35 cellular contexts compared by ENCODE assay signal in genomic region chr17:63137163-63137562, GRCh38.
"Had no signal": no experiment of that assay in that cellular context is flagged by ENCODE, and none has a peak within 500 bp of the region (broad histone marks: within the 10 kb centered on the region; RNA-seq: fewer than 3 reads in every experiment).

No MANE protein-coding gene starts in this region.

- H3K27ac ChIP-seq: adrenal gland, body of pancreas, breast epithelium, coronary artery, esophagus muscularis mucosa, foreskin keratinocyte, gastrocnemius medialis, heart left ventricle, WERI-Rb-1 had no signal

- H3K36me3 Mint-ChIP-seq: activated CD4-positive, alpha-beta memory T cell treated with anti-CD3 and anti-CD28 coated beads for 36 hours; activated CD8-positive, alpha-beta memory T cell treated with anti-CD3 and anti-CD28 coated beads, Interleukin-2, amount 10 ng/mL, durations not matched to agents 7 days and 5 days; activated naive CD4-positive, alpha-beta T cell treated with anti-CD3 and anti-CD28 coated beads, Interleukin-2, amount 50 U/mL, for 24 hours; activated naive CD8-positive, alpha-beta T cell treated with anti-CD3 and anti-CD28 coated beads for 36 hours had no signal

- H3K36me3 ChIP-seq: adrenal gland, breast epithelium, esophagus muscularis mucosa, gastrocnemius medialis, heart left ventricle, WERI-Rb-1 had no signal

- H3K9me3 Mint-ChIP-seq: activated B cell treated with CpG ODN at 0.5 μM for 24 hours; activated CD4-positive, alpha-beta memory T cell treated with anti-CD3 and anti-CD28 coated beads for 36 hours; activated CD4-positive, alpha-beta T cell treated with anti-CD3 and anti-CD28 coated beads, Interleukin-2, amount 10 ng/mL, durations not matched to agents 24 days and 14 days; activated naive CD4-positive, alpha-beta T cell treated with anti-CD3 and anti-CD28 coated beads for 36 hours; activated naive CD4-positive, alpha-beta T cell treated with anti-CD3 and anti-CD28 coated beads, Interleukin-2, amount 50 U/mL, for 24 hours; activated naive CD8-positive, alpha-beta T cell treated with anti-CD3 and anti-CD28 coated beads for 36 hours; activated naive CD8-positive, alpha-beta T cell treated with anti-CD3 and anti-CD28 coated beads, Interleukin-2, amount 50 U/mL, for 24 hours; activated T-helper 1 cell treated with anti-CD3 and anti-CD28 coated beads, Interleukin-12 subunit alpha, Interleukin-12 subunit beta, Interleukin-2, Interleukin-4 antibody, amounts not matched to agents 30 ng/mL and 10 ng/mL and 1 ng/mL, durations not matched to agents 14 hours and 24 hours and 36 hours; activated T-helper 2 cell treated with anti-CD3 and anti-CD28 coated beads, Interferon-gamma antibody, Interleukin-2, Interleukin-4, amounts not matched to agents 10 μg/mL and 5 μg/mL and 100 μg/mL, durations not matched to agents 14 hours and 24 hours and 36 hours; central memory CD8-positive, alpha-beta T cell; dendritic cell treated with granulocyte-macrophage colony-stimulating factor and Interleukin-4, amounts not matched to agents 40 ng/mL and 50 ng/mL, for 4 days; effector memory CD8-positive, alpha-beta T cell; T-helper 1 cell treated with Interleukin-12 subunit alpha and Interleukin-12 subunit beta and Interleukin-4 antibody, amounts not matched to agents 30 μg/mL and 1 μg/mL, for 36 hours had no signal

- H3K4me1 Mint-ChIP-seq: activated CD4-positive, alpha-beta T cell treated with anti-CD3 and anti-CD28 coated beads for 36 hours; activated CD4-positive, alpha-beta T cell treated with anti-CD3 and anti-CD28 coated beads, Interleukin-2, amount 10 ng/mL, durations not matched to agents 24 days and 14 days; activated naive CD4-positive, alpha-beta T cell treated with anti-CD3 and anti-CD28 coated beads, Interleukin-2, amount 50 U/mL, for 24 hours; central memory CD8-positive, alpha-beta T cell had no signal

- H3K4me1 ChIP-seq: adrenal gland, body of pancreas, breast epithelium, foreskin keratinocyte, gastrocnemius medialis had no signal

- H3K4me3 ChIP-seq: adrenal gland, body of pancreas, breast epithelium, coronary artery, esophagus muscularis mucosa, gastrocnemius medialis, heart left ventricle had no signal

- H3K27ac Mint-ChIP-seq: activated B cell treated with CpG ODN at 0.5 μM for 24 hours; activated CD4-positive, alpha-beta memory T cell treated with anti-CD3 and anti-CD28 coated beads for 36 hours; activated CD4-positive, alpha-beta T cell treated with anti-CD3 and anti-CD28 coated beads for 36 hours; activated CD4-positive, alpha-beta T cell treated with anti-CD3 and anti-CD28 coated beads, Interleukin-2, amount 10 ng/mL, durations not matched to agents 24 days and 14 days; activated CD8-positive, alpha-beta memory T cell treated with anti-CD3 and anti-CD28 coated beads, Interleukin-2, amount 10 ng/mL, durations not matched to agents 7 days and 5 days; activated CD8-positive, alpha-beta T cell treated with anti-CD3 and anti-CD28 coated beads, Interleukin-2, amount 10 ng/mL, durations not matched to agents 7 days and 5 days; activated naive CD4-positive, alpha-beta T cell treated with anti-CD3 and anti-CD28 coated beads for 36 hours; activated naive CD4-positive, alpha-beta T cell treated with anti-CD3 and anti-CD28 coated beads, Interleukin-2, amount 50 U/mL, for 24 hours; activated naive CD8-positive, alpha-beta T cell treated with anti-CD3 and anti-CD28 coated beads for 36 hours; activated naive CD8-positive, alpha-beta T cell treated with anti-CD3 and anti-CD28 coated beads, Interleukin-2, amount 50 U/mL, for 24 hours; activated T-helper 1 cell treated with anti-CD3 and anti-CD28 coated beads, Interleukin-12 subunit alpha, Interleukin-12 subunit beta, Interleukin-2, Interleukin-4 antibody, amounts not matched to agents 30 ng/mL and 10 ng/mL and 1 ng/mL, durations not matched to agents 14 hours and 24 hours and 36 hours; activated T-helper 2 cell treated with anti-CD3 and anti-CD28 coated beads, Interferon-gamma antibody, Interleukin-2, Interleukin-4, amounts not matched to agents 10 μg/mL and 5 μg/mL and 100 μg/mL, durations not matched to agents 14 hours and 24 hours and 36 hours; dendritic cell treated with granulocyte-macrophage colony-stimulating factor and Interleukin-4, amounts not matched to agents 40 ng/mL and 50 ng/mL, for 4 days; effector memory CD8-positive, alpha-beta T cell; T-helper 1 cell treated with Interleukin-12 subunit alpha and Interleukin-12 subunit beta and Interleukin-4 antibody, amounts not matched to agents 30 μg/mL and 1 μg/mL, for 36 hours had no signal

- DNase-seq: activated B cell treated with CpG ODN at 0.5 μM for 24 hours; activated CD4-positive, alpha-beta memory T cell treated with anti-CD3 and anti-CD28 coated beads for 36 hours; activated CD4-positive, alpha-beta T cell treated with anti-CD3 and anti-CD28 coated beads for 36 hours; activated CD4-positive, alpha-beta T cell treated with anti-CD3 and anti-CD28 coated beads, Interleukin-2, amount 10 ng/mL, durations not matched to agents 24 days and 14 days; activated CD8-positive, alpha-beta memory T cell treated with anti-CD3 and anti-CD28 coated beads, Interleukin-2, amount 10 ng/mL, durations not matched to agents 7 days and 5 days; activated CD8-positive, alpha-beta memory T cell treated with anti-CD3 and anti-CD28 coated beads, Interleukin-2, amount 50 U/mL, for 4 hours; activated CD8-positive, alpha-beta T cell treated with anti-CD3 and anti-CD28 coated beads, Interleukin-2, amount 10 ng/mL, durations not matched to agents 7 days and 5 days; activated effector memory CD4-positive, alpha-beta T cell treated with anti-CD3 and anti-CD28 coated beads, Interleukin-2, amount 50 U/mL, for 16 hours; activated naive CD4-positive, alpha-beta T cell treated with anti-CD3 and anti-CD28 coated beads for 36 hours; activated naive CD8-positive, alpha-beta T cell treated with anti-CD3 and anti-CD28 coated beads for 36 hours; activated naive CD8-positive, alpha-beta T cell treated with anti-CD3 and anti-CD28 coated beads, Interleukin-2, amount 50 U/mL, for 24 hours; activated T-cell treated with anti-CD3 and anti-CD28 coated beads, Interleukin-2, amount 50 U/mL, for 1 hour; activated T-cell treated with anti-CD3 and anti-CD28 coated beads, Interleukin-2, amount 50 U/mL, for 48 hours; adrenal gland; aorta; body of pancreas; effector CD4-positive, alpha-beta T cell; effector memory CD8-positive, alpha-beta T cell; erythroblast; foreskin keratinocyte; gastrocnemius medialis; glutamatergic neuron; heart left ventricle; T1000; WERI-Rb-1 had no signal

- ATAC-seq: activated CD4-positive, alpha-beta T cell treated with anti-CD3 and anti-CD28 coated beads for 36 hours; activated CD4-positive, CD25-positive, alpha-beta regulatory T cell treated with anti-CD3 and anti-CD28 coated beads, Interleukin-2, amount 50 U/mL, for 24 hours; activated CD8-positive, alpha-beta memory T cell treated with anti-CD3 and anti-CD28 coated beads, Interleukin-2, amount 10 ng/mL, durations not matched to agents 7 days and 5 days; activated CD8-positive, alpha-beta T cell treated with anti-CD3 and anti-CD28 coated beads, Interleukin-2, amount 10 ng/mL, durations not matched to agents 7 days and 5 days; activated naive CD8-positive, alpha-beta T cell treated with anti-CD3 and anti-CD28 coated beads, Interleukin-2, amount 50 U/mL, for 24 hours; body of pancreas; effector memory CD8-positive, alpha-beta T cell; foreskin keratinocyte; gastrocnemius medialis; heart left ventricle had no signal

- H3K27me3 Mint-ChIP-seq: activated CD4-positive, alpha-beta memory T cell treated with anti-CD3 and anti-CD28 coated beads for 36 hours; activated CD4-positive, alpha-beta T cell treated with anti-CD3 and anti-CD28 coated beads for 36 hours; activated CD4-positive, alpha-beta T cell treated with anti-CD3 and anti-CD28 coated beads, Interleukin-2, amount 10 ng/mL, durations not matched to agents 24 days and 14 days; activated CD8-positive, alpha-beta memory T cell treated with anti-CD3 and anti-CD28 coated beads, Interleukin-2, amount 10 ng/mL, durations not matched to agents 7 days and 5 days; activated naive CD4-positive, alpha-beta T cell treated with anti-CD3 and anti-CD28 coated beads, Interleukin-2, amount 50 U/mL, for 24 hours; activated naive CD8-positive, alpha-beta T cell treated with anti-CD3 and anti-CD28 coated beads for 36 hours; activated naive CD8-positive, alpha-beta T cell treated with anti-CD3 and anti-CD28 coated beads, Interleukin-2, amount 50 U/mL, for 24 hours; central memory CD8-positive, alpha-beta T cell; dendritic cell treated with granulocyte-macrophage colony-stimulating factor and Interleukin-4, amounts not matched to agents 40 ng/mL and 50 ng/mL, for 4 days; effector memory CD8-positive, alpha-beta T cell had no signal

- H3K4me3 Mint-ChIP-seq: activated B cell treated with CpG ODN at 0.5 μM for 24 hours; activated CD4-positive, alpha-beta memory T cell treated with anti-CD3 and anti-CD28 coated beads for 36 hours; activated CD4-positive, alpha-beta T cell treated with anti-CD3 and anti-CD28 coated beads for 36 hours; activated CD4-positive, alpha-beta T cell treated with anti-CD3 and anti-CD28 coated beads, Interleukin-2, amount 10 ng/mL, durations not matched to agents 24 days and 14 days; activated CD8-positive, alpha-beta memory T cell treated with anti-CD3 and anti-CD28 coated beads, Interleukin-2, amount 10 ng/mL, durations not matched to agents 7 days and 5 days; activated CD8-positive, alpha-beta T cell treated with anti-CD3 and anti-CD28 coated beads, Interleukin-2, amount 10 ng/mL, durations not matched to agents 7 days and 5 days; activated naive CD4-positive, alpha-beta T cell treated with anti-CD3 and anti-CD28 coated beads for 36 hours; activated naive CD4-positive, alpha-beta T cell treated with anti-CD3 and anti-CD28 coated beads, Interleukin-2, amount 50 U/mL, for 24 hours; activated naive CD8-positive, alpha-beta T cell treated with anti-CD3 and anti-CD28 coated beads for 36 hours; activated naive CD8-positive, alpha-beta T cell treated with anti-CD3 and anti-CD28 coated beads, Interleukin-2, amount 50 U/mL, for 24 hours; activated T-helper 1 cell treated with anti-CD3 and anti-CD28 coated beads, Interleukin-12 subunit alpha, Interleukin-12 subunit beta, Interleukin-2, Interleukin-4 antibody, amounts not matched to agents 30 ng/mL and 10 ng/mL and 1 ng/mL, durations not matched to agents 14 hours and 24 hours and 36 hours; central memory CD8-positive, alpha-beta T cell; dendritic cell treated with granulocyte-macrophage colony-stimulating factor and Interleukin-4, amounts not matched to agents 40 ng/mL and 50 ng/mL, for 4 days; effector memory CD8-positive, alpha-beta T cell; T-helper 1 cell treated with Interleukin-12 subunit alpha and Interleukin-12 subunit beta and Interleukin-4 antibody, amounts not matched to agents 30 μg/mL and 1 μg/mL, for 36 hours had no signal

- H3K9me3 ChIP-seq: adrenal gland, body of pancreas, breast epithelium, esophagus muscularis mucosa, gastrocnemius medialis, heart left ventricle had no signal

- H3K27me3 ChIP-seq: adrenal gland, body of pancreas, breast epithelium, esophagus muscularis mucosa, foreskin keratinocyte, gastrocnemius medialis, heart left ventricle had no signal
